ENCODE assay signal across 15 cellular contexts in genomic region chr1:46806196-46807020, GRCh38. TPM values are rescaled to one million over a fixed set of nuclear protein-coding genes. Genes with fewer than 3 reads are reported as not detected.
DNase-seq lines count a peak whose midpoint lies in the region; ATAC-seq, FAIRE-seq and TF ChIP-seq lines count a peak whose summit lies in the region.
"Had no signal": no experiment of that assay in that cellular context is flagged by ENCODE, and none has a peak within 500 bp of the region (broad histone marks: within the 10 kb centered on the region; RNA-seq: fewer than 3 reads in every experiment).

No MANE protein-coding gene starts in this region.

- 39 to 47% (median 46%) methylated on average over 13 of the region's 13 CpGs for WGBS in small intestine, 3 donors
- 6% methylated on average over 13 of the region's 13 CpGs for WGBS in SK-N-SH (ENCODE audit: low lambda C conversion rate)

- no peak for ATAC-seq in activated CD8-positive, alpha-beta T cell treated with anti-CD3 and anti-CD28 coated beads, Interleukin-2, amount 10 ng/mL, durations not matched to agents 7 days and 5 days
- ATAC-seq in activated CD4-positive, CD25-positive, alpha-beta regulatory T cell treated with anti-CD3 and anti-CD28 coated beads, Interleukin-2, amount 50 U/mL, for 24 hours = no peak
- ATAC-seq: foreskin keratinocyte had no signal

- TF ChIP-seq CTCF in SK-N-SH (IDR thresholded peaks at IDR 0.05) = no peak

- H3K4me3 ChIP-seq in small intestine (ENCODE audit: low read depth in 1 of 2, low read length in 2 of 2) (no peak overlapping the region), SK-N-SH (ENCODE audit: low read depth in 2 of 2, low read length in 1 of 2) (no peak overlapping the region)
- H3K4me3 ChIP-seq: spleen had no signal

- H3K27me3 Mint-ChIP-seq in activated CD8-positive, alpha-beta T cell treated with anti-CD3 and anti-CD28 coated beads, Interleukin-2, amount 10 ng/mL, durations not matched to agents 7 days and 5 days (ENCODE audit: low read depth) = peaks cover 4% of the 10 kb centered on the region

- H3K9ac ChIP-seq in SK-N-SH = no peak overlapping the region

- H3F3A ChIP-seq in SK-N-SH (replicated peaks; ENCODE audit: insufficient read depth) = no peaks in the 10 kb centered on the region

- H3K4me3 Mint-ChIP-seq in activated CD8-positive, alpha-beta T cell treated with anti-CD3 and anti-CD28 coated beads, Interleukin-2, amount 10 ng/mL, durations not matched to agents 7 days and 5 days = no peak overlapping the region
- H3K4me3 Mint-ChIP-seq: HFFc6, mesothelial cell of epicardium had no signal

- H3K36me3 ChIP-seq in small intestine (ENCODE audit: control insufficient read depth in 2 of 2, insufficient read depth in 2 of 2, low read length in 2 of 2) (no peaks in the 10 kb centered on the region), SK-N-SH (replicated peaks in 1 of 2; ENCODE audit: control insufficient read depth in 1 of 2, insufficient read depth in 2 of 2, low read length in 1 of 2) (no peaks in the 10 kb centered on the region)
- H3K36me3 ChIP-seq: spleen had no signal

- H4K20me1 ChIP-seq in SK-N-SH (ENCODE audit: insufficient read depth) = no peaks in the 10 kb centered on the region

- peaks cover 2% of the 10 kb centered on the region for H3K4me1 Mint-ChIP-seq in activated CD8-positive, alpha-beta T cell treated with anti-CD3 and anti-CD28 coated beads, Interleukin-2, amount 10 ng/mL, durations not matched to agents 7 days and 5 days (ENCODE audit: low read depth)
- H3K4me1 Mint-ChIP-seq: mesothelial cell of epicardium had no signal

- no peak for FAIRE-seq in small intestine (lab: Jason Lieb, UNC)

- no peak overlapping the region for H2AFZ ChIP-seq in SK-N-SH (ENCODE audit: low read depth)

- DNase-seq in GM04503 (ENCODE audit: low read depth) (peak; percentile 0), dermis blood vessel endothelial cell (peak; percentile 59), small intestine (peak; percentile 70), SK-N-SH (no peak), NCI-H2171 (lab: John Stamatoyannopoulos, UW) (no peak)
- no peak for DNase-seq in activated CD8-positive, alpha-beta T cell treated with anti-CD3 and anti-CD28 coated beads, Interleukin-2, amount 10 ng/mL, durations not matched to agents 7 days and 5 days
- DNase-seq: activated CD4-positive, alpha-beta T cell treated with anti-CD3 and anti-CD28 coated beads, Interleukin-2, amount 50 U/mL, for 48 hours; anterior cingulate cortex; foreskin keratinocyte; HFFc6; NCI-H774; spleen had no signal

- no peak overlapping the region for H3K4me2 ChIP-seq in SK-N-SH

- CTCF ChIA-PET in SK-N-SH (lab: Yijun Ruan, JAX) = no interaction called here
- CTCF ChIA-PET in activated CD8-positive, alpha-beta T cell treated with anti-CD3 and anti-CD28 coated beads, Interleukin-2, amount 10 ng/mL, durations not matched to agents 7 days and 5 days (lab: Charles Lee) = no interaction called here

- no peak for TF ChIP-seq RAD21 in SK-N-SH (IDR thresholded peaks at IDR 0.05; ENCODE audit: low read length)

- H3K4me1 ChIP-seq in small intestine (ENCODE audit: control insufficient read depth in 2 of 2, insufficient read depth in 1 of 2, low read depth in 1 of 2, low read length in 1 of 2) = peaks cover 0 to 5% of the 10 kb centered on the region in 2 donors
- no peaks in the 10 kb centered on the region for H3K4me1 ChIP-seq in SK-N-SH (ENCODE audit: control insufficient read depth in 1 of 2, insufficient read depth in 2 of 2, low read depth in 1 of 2, low read length in 1 of 2)
- H3K4me1 ChIP-seq: foreskin keratinocyte, spleen had no signal

- H3K27me3 ChIP-seq in layer of hippocampus (ENCODE audit: control insufficient read depth, insufficient read depth, low read length) (peaks cover 4% of the 10 kb centered on the region), small intestine (ENCODE audit: control insufficient read depth in 2 of 2, insufficient read depth in 2 of 2, low read length in 2 of 2) (no peaks in the 10 kb centered on the region), SK-N-SH (ENCODE audit: insufficient read depth) (no peaks in the 10 kb centered on the region)
- H3K27me3 ChIP-seq: foreskin keratinocyte had no signal

- TF ChIP-seq EP300 in SK-N-SH (IDR thresholded peaks at IDR 0.05; ENCODE audit: borderline replicate concordance in 1 of 2, low read depth in 1 of 2, low read length in 1 of 2) = no peak

- H3K36me3 Mint-ChIP-seq in activated CD8-positive, alpha-beta T cell treated with anti-CD3 and anti-CD28 coated beads, Interleukin-2, amount 10 ng/mL, durations not matched to agents 7 days and 5 days (ENCODE audit: low read depth) = no peaks in the 10 kb centered on the region
- H3K36me3 Mint-ChIP-seq: mesothelial cell of epicardium had no signal

- no peaks in the 10 kb centered on the region for H3K9me3 Mint-ChIP-seq in activated CD8-positive, alpha-beta T cell treated with anti-CD3 and anti-CD28 coated beads, Interleukin-2, amount 10 ng/mL, durations not matched to agents 7 days and 5 days (ENCODE audit: insufficient read depth)

- H3K27ac Mint-ChIP-seq in activated CD8-positive, alpha-beta T cell treated with anti-CD3 and anti-CD28 coated beads, Interleukin-2, amount 10 ng/mL, durations not matched to agents 7 days and 5 days = no peak overlapping the region
- H3K27ac Mint-ChIP-seq: HFFc6, mesothelial cell of epicardium had no signal

- POLR2A ChIA-PET in SK-N-SH (lab: Yijun Ruan, JAX) = no interaction called here
- POLR2A ChIA-PET in activated CD8-positive, alpha-beta T cell treated with anti-CD3 and anti-CD28 coated beads, Interleukin-2, amount 10 ng/mL, durations not matched to agents 7 days and 5 days (lab: Charles Lee) = no interaction called here

- no peaks in the 10 kb centered on the region for H3K79me2 ChIP-seq in SK-N-SH (ENCODE audit: insufficient read depth)

- no peaks in the 10 kb centered on the region for H3K9me2 ChIP-seq in SK-N-SH

- H3K27ac ChIP-seq in layer of hippocampus (ENCODE audit: low read depth, low read length) (peak overlapping the region; percentile 59), small intestine (ENCODE audit: low read depth in 1 of 2, low read length in 1 of 2) (peak overlapping the region in 1 of 2 donors; percentile 35), SK-N-SH (ENCODE audit: low read depth in 2 of 2, low read length in 1 of 2) (no peak overlapping the region)
- H3K27ac ChIP-seq: foreskin keratinocyte had no signal

- H3K9me3 ChIP-seq in small intestine (ENCODE audit: control insufficient read depth, low read depth) (no peaks in the 10 kb centered on the region), SK-N-SH (no peaks in the 10 kb centered on the region)

TF ChIP-seq in SK-N-SH, 30 proteins besides CTCF, POLR2A, EP300 and RAD21:
- no peak for TF ChIP-seq RXRA (IDR thresholded peaks at IDR 0.05; ENCODE audit: borderline replicate concordance, low read depth)

RNA-seq across cellular contexts. Expression of gene CYP4B1, which starts 7.6 kb away (rescaled TPM):
- 0.17 TPM in 1 of 2 replicates, not detected in the other for total RNA-seq in dermis blood vessel endothelial cell
- polyA plus RNA-seq in small intestine = 10 to 100 TPM in 1 of 3 donors, under 1 TPM in 2; 0.81 to 28.9 (median 0.89) TPM
- not detected in 2 replicates for polyA plus RNA-seq in SK-N-SH (2012; rRNA removed)
- polyA plus RNA-seq in SK-N-SH (2012; cell fraction: cytosol; rRNA removed) = not detected in 2 replicates
- not detected in 2 replicates for polyA plus RNA-seq in SK-N-SH (2012; cell fraction: nucleus; rRNA removed)
- total RNA-seq in activated CD8-positive, alpha-beta T cell treated with anti-CD3 and anti-CD28 coated beads, Interleukin-2, amount 10 ng/mL, durations not matched to agents 7 days and 5 days = not detected
- total RNA-seq: foreskin keratinocyte, HFFc6 had no signal
- polyA plus RNA-seq: foreskin keratinocyte had no signal

Comparison
In these comparisons a context has a peak if more than half of its experiments do, and no peak if none do; other contexts are left out.
1. DNase-seq: peak in GM04503 (single experiment), dermis blood vessel endothelial cell (single experiment) and small intestine (single experiment); none in SK-N-SH (single experiment), activated CD8-positive, alpha-beta T cell treated with anti-CD3 and anti-CD28 coated beads, Interleukin-2, amount 10 ng/mL, durations not matched to agents 7 days and 5 days (single experiment) and NCI-H2171 (single experiment).